11 cellular contexts compared by ENCODE assay signal in the genomic region with DNA sequence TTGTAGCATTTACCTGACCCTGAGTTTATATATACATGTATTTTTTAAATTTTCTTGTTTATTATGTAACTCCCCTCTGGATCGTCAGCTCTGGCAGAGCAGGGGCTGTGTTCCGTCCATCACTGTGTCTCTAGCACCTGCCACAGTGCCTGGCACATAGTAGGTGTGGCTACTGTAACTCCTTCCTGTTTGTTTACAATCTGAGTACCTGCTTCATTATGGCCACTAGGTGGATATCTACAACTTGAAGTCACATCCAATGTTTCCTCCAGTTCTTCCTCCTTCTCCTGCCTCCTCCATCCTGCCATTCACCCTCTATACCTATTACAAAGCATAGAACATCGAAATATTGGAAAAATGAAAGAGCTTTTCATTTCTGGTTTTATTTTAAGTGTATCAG. TPM values are rescaled to one million over a fixed set of nuclear protein-coding genes. Genes with fewer than 3 reads are reported as not detected.
DNase-seq lines count a peak whose midpoint lies in the region; ATAC-seq and TF ChIP-seq lines count a peak whose summit lies in the region.
"Had no signal": no experiment of that assay in that cellular context is flagged by ENCODE, and none has a peak within 500 bp of the region (broad histone marks: within the 10 kb centered on the region; RNA-seq: fewer than 3 reads in every experiment).

No MANE protein-coding gene starts in this region.

- no peaks in the 10 kb centered on the region for H3K27me3 ChIP-seq in MM.1S (replicated peaks; ENCODE audit: insufficient read depth, low read length)
- H3K27me3 ChIP-seq: tibial nerve had no signal

- no peaks in the 10 kb centered on the region for H3K36me3 ChIP-seq in MM.1S (replicated peaks; ENCODE audit: insufficient read depth, low read length)
- H3K36me3 ChIP-seq: tibial nerve had no signal

- no peak overlapping the region for H3K27ac ChIP-seq in MM.1S (ENCODE audit: low read length)
- H3K27ac ChIP-seq: tibial nerve had no signal

- H3K9ac ChIP-seq in MM.1S (ENCODE audit: low read length) = no peak overlapping the region

- ATAC-seq in GM21381 (IDR thresholded peaks at IDR 0.05; ENCODE audit: unreplicated experiment) (peak; percentile 49), left colon (peak; percentile 58)

- H3K4me3 ChIP-seq in MM.1S (ENCODE audit: low read length) = no peak overlapping the region
- H3K4me3 ChIP-seq: dorsolateral prefrontal cortex, tibial nerve had no signal

- no peaks in the 10 kb centered on the region for H3K9me2 ChIP-seq in MM.1S (replicated peaks; ENCODE audit: insufficient read depth, low read length)

- intact Hi-C loops in left colon (cut with DNase I, micrococcal nuclease) = no loop called here

- no peaks in the 10 kb centered on the region for H3K79me2 ChIP-seq in MM.1S (ENCODE audit: low read length)

- peak; percentile 58 for TF ChIP-seq CTCF in MM.1S (IDR thresholded peaks at IDR 0.05; ENCODE audit: low read length)

- peak; percentile 17 for DNase-seq in NCI-H1092 treated with DMSO at 0.1 percent for 48 hours (lab: John Stamatoyannopoulos, UW)
- no peak for DNase-seq in NCI-H1092 (lab: John Stamatoyannopoulos, UW)
- peak; percentile 48 for DNase-seq in MM.1S
- DNase-seq in left colon = no peak
- DNase-seq in NCI-H2227 treated with DMSO at 0.1 percent for 48 hours (lab: John Stamatoyannopoulos, UW) = no peak
- DNase-seq in medulla oblongata (ENCODE audit: extremely low spot score) = no peak
- no peak for DNase-seq in AG08396 (ENCODE audit: low spot score)
- DNase-seq: dorsolateral prefrontal cortex, islet precursor cell had no signal

- H3K9me3 ChIP-seq in MM.1S (replicated peaks; ENCODE audit: insufficient read depth, low read length) = no peaks in the 10 kb centered on the region
- H3K9me3 ChIP-seq: tibial nerve had no signal

- H4K20me1 ChIP-seq in MM.1S (ENCODE audit: insufficient read depth, low read length) = no peaks in the 10 kb centered on the region

- no peaks in the 10 kb centered on the region for H3F3A ChIP-seq in MM.1S (ENCODE audit: insufficient read depth, low read length)

- H3K4me2 ChIP-seq in MM.1S (ENCODE audit: low read depth, low read length) = no peak overlapping the region

- H3K4me1 ChIP-seq in MM.1S (ENCODE audit: low read length) = 0 out of 2 replicates have a peak, but pooled peaks cover 8% of the 10 kb centered on the region
- H3K4me1 ChIP-seq: tibial nerve had no signal

- no peak overlapping the region for H2AFZ ChIP-seq in MM.1S (ENCODE audit: low read length)

RNA-seq across cellular contexts. Expression of a gene that starts 14.2 kb away (rescaled TPM):
- total RNA-seq in left colon = not detected
- total RNA-seq: tibial nerve had no signal

Comparison
In these comparisons a context has a peak if more than half of its experiments do, and no peak if none do; other contexts are left out.
1. DNase-seq: peak in NCI-H1092 treated with DMSO at 0.1 percent for 48 hours (single experiment) and MM.1S (single experiment); none in NCI-H1092 (single experiment), left colon (0 of 2), NCI-H2227 treated with DMSO at 0.1 percent for 48 hours (single experiment), medulla oblongata (single experiment) and AG08396 (single experiment).